Comparison of ENCODE assay signal across 20 cellular contexts in genomic region chr1:160950657-160951056, GRCh38. TPM values are rescaled to one million over a fixed set of nuclear protein-coding genes. Genes with fewer than 3 reads are reported as not detected.
"Had no signal": no experiment of that assay in that cellular context is flagged by ENCODE, and none has a peak within 500 bp of the region (broad histone marks: within the 10 kb centered on the region; RNA-seq: fewer than 3 reads in every experiment).

No MANE protein-coding gene starts in this region.

- H3K4me3 Mint-ChIP-seq: activated CD4-positive, alpha-beta T cell treated with anti-CD3 and anti-CD28 coated beads, Interleukin-2, amount 10 ng/mL, durations not matched to agents 24 days and 14 days; activated naive CD4-positive, alpha-beta T cell treated with anti-CD3 and anti-CD28 coated beads, Interleukin-2, amount 10 ng/mL, durations not matched to agents 7 days and 5 days; activated T-cell treated with anti-CD3 and anti-CD28 coated beads, Interleukin-2, amount 50 U/mL, for 4 hours; immature natural killer cell; neural crest cell; T-cell had no signal

- H3K27ac Mint-ChIP-seq: activated CD4-positive, alpha-beta T cell treated with anti-CD3 and anti-CD28 coated beads, Interleukin-2, amount 10 ng/mL, durations not matched to agents 24 days and 14 days; activated naive CD4-positive, alpha-beta T cell treated with anti-CD3 and anti-CD28 coated beads, Interleukin-2, amount 10 ng/mL, durations not matched to agents 7 days and 5 days; immature natural killer cell; T-cell had no signal

- H3K36me3 ChIP-seq: adrenal gland, esophagus muscularis mucosa, gastroesophageal sphincter, heart left ventricle, right lobe of liver, stomach had no signal

- ATAC-seq: gastroesophageal sphincter, psoas muscle had no signal

- H3K4me3 ChIP-seq: adrenal gland, esophagus muscularis mucosa, gastroesophageal sphincter, heart left ventricle, psoas muscle, right lobe of liver, smooth muscle cell, stomach, testis had no signal

- H3K9me3 ChIP-seq: adrenal gland, esophagus muscularis mucosa, gastroesophageal sphincter, heart left ventricle, psoas muscle, right lobe of liver, stomach, testis had no signal

- H3K27me3 ChIP-seq: adrenal gland, right lobe of liver, stomach, testis had no signal

- H3K27ac ChIP-seq: adrenal gland, esophagus muscularis mucosa, gastroesophageal sphincter, heart left ventricle, psoas muscle, right lobe of liver, stomach, testis had no signal

- H3K36me3 Mint-ChIP-seq: activated naive CD4-positive, alpha-beta T cell treated with anti-CD3 and anti-CD28 coated beads, Interleukin-2, amount 10 ng/mL, durations not matched to agents 7 days and 5 days; immature natural killer cell; T-cell had no signal

- DNase-seq: cerebellar nuclear complex had no signal

- H3K9me3 Mint-ChIP-seq: activated CD4-positive, alpha-beta T cell treated with anti-CD3 and anti-CD28 coated beads, Interleukin-2, amount 10 ng/mL, durations not matched to agents 24 days and 14 days; activated naive CD4-positive, alpha-beta T cell treated with anti-CD3 and anti-CD28 coated beads, Interleukin-2, amount 10 ng/mL, durations not matched to agents 7 days and 5 days; activated T-cell treated with anti-CD3 and anti-CD28 coated beads, Interleukin-2, amount 50 U/mL, for 4 hours; immature natural killer cell; neural crest cell; T-cell had no signal

- H3K27me3 Mint-ChIP-seq: T-cell had no signal

- H3K4me1 ChIP-seq: adrenal gland, esophagus muscularis mucosa, gastroesophageal sphincter, psoas muscle had no signal

RNA-seq across cellular contexts. Expression of gene ITLN2, which starts 4.0 kb away (rescaled TPM):
- total RNA-seq: activated CD4-positive, alpha-beta T cell treated with anti-CD3 and anti-CD28 coated beads, Interleukin-2, amount 10 ng/mL, durations not matched to agents 24 days and 14 days; activated T-cell treated with anti-CD3 and anti-CD28 coated beads, Interleukin-2, amount 50 U/mL, for 4 hours; endothelial cell of umbilical vein; esophagus muscularis mucosa; gastroesophageal sphincter; myocyte; osteocyte; psoas muscle; smooth muscle cell; T-cell; ureter had no signal
